In genomic region chr4:31026216-31026615, GRCh38 we compare ENCODE assay signal across 25 cellular contexts.
"Had no signal": no experiment of that assay in that cellular context is flagged by ENCODE, and none has a peak within 500 bp of the region (broad histone marks: within the 10 kb centered on the region; RNA-seq: fewer than 3 reads in every experiment).

No MANE protein-coding gene starts in this region.

- H3K36me3 ChIP-seq: neural progenitor cell, ovary, right lobe of liver, sigmoid colon, stomach, thoracic aorta, thyroid gland, tibial nerve, upper lobe of left lung, uterus had no signal

- H3K9ac ChIP-seq: neural progenitor cell, parathyroid adenoma had no signal

- ATAC-seq: natural killer cell; psoas muscle; right cardiac atrium; right lobe of liver; stimulated activated effector memory CD8-positive, alpha-beta T cell treated with anti-CD3 and anti-CD28 coated beads, Interleukin-12 subunit alpha, Interleukin-12 subunit beta, amount 100 ng/mL, for 72 hours; stimulated activated naive B cell treated with anti-CD40 and anti-IgM and Interleukin-4, amounts not matched to agents 10 μg/mL and 1 μg/mL and 100 μg/mL, for 72 hours had no signal

- H3K79me2 ChIP-seq: parathyroid adenoma had no signal

- H2AFZ ChIP-seq: neural progenitor cell, parathyroid adenoma had no signal

- H3K4me2 ChIP-seq: neural progenitor cell had no signal

- H3K27ac ChIP-seq: neural progenitor cell, ovary, parathyroid adenoma, psoas muscle, right lobe of liver, sigmoid colon, stomach, thoracic aorta, thyroid gland, tibial nerve, upper lobe of left lung, uterus had no signal

- H3K9me3 ChIP-seq: ovary, psoas muscle, right lobe of liver, sigmoid colon, stomach, thoracic aorta, thyroid gland, tibial nerve, upper lobe of left lung, uterus had no signal

- H3K4me1 ChIP-seq: neural progenitor cell, parathyroid adenoma, psoas muscle, right lobe of liver, thyroid gland, tibial nerve, upper lobe of left lung, uterus had no signal

- DNase-seq: natural killer cell; occipital lobe; ovary; posterior cingulate gyrus; psoas muscle; right cardiac atrium; right lobe of liver; sigmoid colon; small intestine; stimulated activated CD4-positive, alpha-beta T cell treated with anti-CD3 and anti-CD28 coated beads, Interleukin-15, amount 100 ng/mL, for 24 hours; stimulated activated CD4-positive, alpha-beta T cell treated with anti-CD3 and anti-CD28 coated beads, Interleukin-2, amount 100 ng/mL, for 24 hours; stimulated activated CD4-positive, alpha-beta T cell treated with anti-CD3 and anti-CD28 coated beads, Interleukin-2, amount 100 ng/mL, for 48 hours; stimulated activated CD4-positive, alpha-beta T cell treated with anti-CD3 and anti-CD28 coated beads, Interleukin-4, amount 100 ng/mL, for 24 hours; stimulated activated naive B cell treated with anti-CD40 and anti-IgM and Interleukin-4, amounts not matched to agents 10 μg/mL and 1 μg/mL and 100 μg/mL, for 72 hours; stimulated activated naive CD4-positive, alpha-beta T cell treated with Interleukin-2 at 50 U/mL for 16 hours; stomach; thyroid gland; trophoblast cell; upper lobe of left lung; uterus had no signal

- H3K4me3 ChIP-seq: neural progenitor cell, ovary, psoas muscle, right lobe of liver, sigmoid colon, stomach, thoracic aorta, thyroid gland, tibial nerve, upper lobe of left lung, uterus had no signal

- FAIRE-seq: small intestine had no signal

- H3K27me3 ChIP-seq: neural progenitor cell, ovary, right lobe of liver, sigmoid colon, stomach, thyroid gland, tibial nerve, upper lobe of left lung, uterus had no signal
